Comparison of ENCODE assay signal across 22 cellular contexts in the genomic region with DNA sequence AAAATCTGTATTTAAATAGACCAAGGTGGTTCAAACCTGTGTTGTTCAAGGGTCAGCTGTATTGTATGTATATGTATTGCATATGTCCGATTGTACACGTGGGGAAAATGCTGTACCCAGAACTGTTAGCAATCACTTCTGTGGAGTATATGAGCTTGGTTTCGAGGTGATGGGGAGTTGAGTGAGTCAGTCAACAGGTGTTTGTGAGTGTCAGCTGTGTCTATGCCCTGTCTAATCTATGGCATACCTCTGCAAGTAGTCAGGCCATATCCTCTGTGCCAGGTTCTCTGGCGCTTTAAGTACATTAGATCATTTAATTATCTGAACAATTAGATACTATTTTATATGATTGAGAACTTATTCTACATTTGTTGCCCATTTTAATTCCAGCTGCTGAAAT. TPM values are rescaled to one million over a fixed set of nuclear protein-coding genes. Genes with fewer than 3 reads are reported as not detected.
DNase-seq lines count a peak whose midpoint lies in the region; ATAC-seq, FAIRE-seq and TF ChIP-seq lines count a peak whose summit lies in the region.
"Had no signal": no experiment of that assay in that cellular context is flagged by ENCODE, and none has a peak within 500 bp of the region (broad histone marks: within the 10 kb centered on the region; RNA-seq: fewer than 3 reads in every experiment).

No MANE protein-coding gene starts in this region.

- H3K79me2 ChIP-seq in GM12878 (ENCODE audit: control insufficient read depth, insufficient read depth, low read length) = peaks cover 19% of the 10 kb centered on the region

- H3K36me3 ChIP-seq in IMR-90 (ENCODE audit: control insufficient read depth, insufficient read depth, low read length) (peaks cover 10% of the 10 kb centered on the region), GM12878 (ENCODE audit: control insufficient read depth in 2 of 2, insufficient read depth in 2 of 2, low read length in 1 of 2) (peaks cover 0 to 25% of the 10 kb centered on the region in 2 experiments; a peak in 2 of 4 replicates), vagina (peaks cover 0 to 21% of the 10 kb centered on the region in 2 donors)

- in situ Hi-C loops in IMR-90 (cut with MboI; ENCODE audit: low sequenced_read_pairs) (no loop called here), GM12878 (cut with MboI) (no loop called here)

- H2AK5ac ChIP-seq in IMR-90 (ENCODE audit: low read depth, low read length) = no peak overlapping the region

- CTCF ChIA-PET in IMR-90 (lab: Yijun Ruan, JAX) = no interaction called here
- CTCF ChIA-PET in GM12878 (lab: Yijun Ruan, JAX) = no interaction called here

- no peak overlapping the region for H4K5ac ChIP-seq in IMR-90 (ENCODE audit: low read depth, low read length)

- dilution Hi-C loops in IMR-90 (cut with HindIII; ENCODE audit: low sequenced_read_pairs, unreplicated experiment) = no loop called here

- no peaks in the 10 kb centered on the region for H3K27me3 ChIP-seq in IMR-90 (ENCODE audit: control insufficient read depth, insufficient read depth, low read length)
- H3K27me3 ChIP-seq in GM12878 (replicated peaks in 1 of 2; ENCODE audit: control insufficient read depth in 2 of 2, insufficient read depth in 2 of 2, low read length in 1 of 2) = no peaks in the 10 kb centered on the region
- H3K27me3 ChIP-seq in vagina = no peaks in the 10 kb centered on the region

- H3K27ac ChIP-seq in IMR-90 (ENCODE audit: insufficient read depth, low read length) (no peak overlapping the region), GM12878 (ENCODE audit: control insufficient read depth, insufficient read depth) (no peak overlapping the region), vagina (no peak overlapping the region)

- FAIRE-seq in GM12878 (lab: Jason Lieb, UNC) = no peak
- FAIRE-seq: G401.6, H54 had no signal

- no peak for ATAC-seq in IMR-90 (ENCODE audit: low read depth)
- peak; percentile 49 for ATAC-seq in GM12878
- no peak for ATAC-seq in GM18867 (IDR thresholded peaks at IDR 0.05; ENCODE audit: unreplicated experiment)
- no peak for ATAC-seq in HG03045 (IDR thresholded peaks at IDR 0.05; ENCODE audit: unreplicated experiment)
- ATAC-seq in GM18511 (IDR thresholded peaks at IDR 0.05; ENCODE audit: unreplicated experiment) = no peak

- peaks cover 3 to 15% of the 10 kb centered on the region in 2 experiments; a peak in 3 of 4 replicates for H3K79me1 ChIP-seq in IMR-90 (ENCODE audit: low read depth in 1 of 2, low read length in 2 of 2)

- no peaks in the 10 kb centered on the region for H3K9me1 ChIP-seq in IMR-90 (ENCODE audit: insufficient read depth, low read length)

- H3K18ac ChIP-seq in IMR-90 (ENCODE audit: low read depth, low read length) = no peak overlapping the region

- H3K9me3 ChIP-seq in IMR-90 (ENCODE audit: control insufficient read depth, insufficient read depth, low read length) (no peaks in the 10 kb centered on the region), GM12878 (replicated peaks; ENCODE audit: control insufficient read depth, insufficient read depth, low read length) (no peaks in the 10 kb centered on the region), vagina (no peaks in the 10 kb centered on the region)

- BruUV-seq in IMR-90 (replicated peaks; lab: Mats Ljungman, UMichigan) (no TSS peak), GM12878 (replicated peaks; lab: Mats Ljungman, UMichigan) (no TSS peak)

- no peak overlapping the region for H2BK20ac ChIP-seq in IMR-90 (ENCODE audit: low read depth, low read length)

- SMC1A ChIA-PET in GM12878 (lab: Charles Lee; ENCODE audit: uncharacterized antibody, unreplicated experiment) = interaction anchor here (1.2 kb wide), 1 partner anchor 15 kb away, joined by 3 read pairs; no protein-coding TSS in a partner anchor

- TF ChIP-seq POLR2A in IMR-90 (IDR thresholded peaks at IDR 0.05; ENCODE audit: low read depth, low read length) (no peak), GM12878 (IDR thresholded peaks at IDR 0.05; ENCODE audit: low read depth, low read length) (no peak), vagina (IDR thresholded peaks at IDR 0.05) (no peak)

- H3K56ac ChIP-seq in IMR-90 (ENCODE audit: extremely low read depth, insufficient read depth, low read length) = no peak overlapping the region

- H3K4me2 ChIP-seq in IMR-90 (ENCODE audit: low read depth, low read length) (no peak overlapping the region), GM12878 (ENCODE audit: control insufficient read depth, insufficient read depth) (no peak overlapping the region)

- H4K8ac ChIP-seq in IMR-90 (ENCODE audit: low read depth in 2 of 2, low read length in 2 of 2) = no peak overlapping the region

- TF ChIP-seq CTCF in IMR-90 (conservative IDR thresholded peaks at IDR 0.05; ENCODE audit: low read depth, low read length) = no peak
- TF ChIP-seq CTCF in GM12878 (IDR thresholded peaks at IDR 0.05 in 2 of 3, conservative IDR thresholded peaks at IDR 0.05 in 1 of 3; ENCODE audit: control insufficient read depth in 2 of 3, extremely low read depth in 1 of 3, insufficient read depth in 1 of 3, low read depth in 3 of 3, low read length in 3 of 3) = no peak
- TF ChIP-seq CTCF in vagina (IDR thresholded peaks at IDR 0.05) = no peak

- H3K4ac ChIP-seq in IMR-90 (ENCODE audit: low read depth, low read length) = no peak overlapping the region

- intact Hi-C loops in IMR-90 (cut with micrococcal nuclease) (no loop called here), GM12878 (cut with micrococcal nuclease; ENCODE audit: unreplicated experiment) (no loop called here), vagina (cut with DNase I) (no loop called here)

- H3K4me1 ChIP-seq in IMR-90 (ENCODE audit: control insufficient read depth, insufficient read depth, low read length) (no peaks in the 10 kb centered on the region), GM12878 (ENCODE audit: control insufficient read depth, insufficient read depth, low read length) (no peaks in the 10 kb centered on the region), vagina (no peaks in the 10 kb centered on the region)

- H2BK120ac ChIP-seq in IMR-90 (ENCODE audit: low read depth, low read length) = no peak overlapping the region

- no peak overlapping the region for H4K91ac ChIP-seq in IMR-90 (ENCODE audit: insufficient read depth, low read depth, low read length)

- H4K20me1 ChIP-seq in IMR-90 (ENCODE audit: insufficient read depth, low read length) = no peaks in the 10 kb centered on the region; the same call in 1 of the 2 replicates
- H4K20me1 ChIP-seq in GM12878 (ENCODE audit: control insufficient read depth, insufficient read depth) = no peaks in the 10 kb centered on the region

- TF ChIP-seq EP300 in GM12878 (IDR thresholded peaks at IDR 0.05; ENCODE audit: borderline replicate concordance in 1 of 2, control insufficient read depth in 1 of 2, low read depth in 2 of 2, low read length in 2 of 2) = no peak

- DNase-seq in IMR-90 = peak; percentile 13
- DNase-seq in RKO (ENCODE audit: low spot score) = peak; percentile 23
- DNase-seq in GM12878 (ENCODE audit: low read depth, low spot score) = no peak
- DNase-seq in myocyte (ENCODE audit: low read depth) = peak; percentile 19
- no peak for DNase-seq in vagina (ENCODE audit: extremely low spot score in 2 of 2)
- DNase-seq: C1 segment of cervical spinal cord; CD4-positive, alpha-beta memory T cell; COR-L47; DMS53; NCI-H1092 treated with DMSO at 0.1 percent for 48 hours; NCI-H1436; NCI-H187; NCI-H2081 treated with DMSO at 0.1 percent for 48 hours; NCI-H2171; NCI-H226; NCI-H510A; NCI-H69 had no signal

- POLR2A ChIA-PET in IMR-90 (lab: Charles Lee; ENCODE audit: unreplicated experiment) = no interaction called here
- POLR2A ChIA-PET in GM12878 (lab: Charles Lee) = no interaction called here

- no peak overlapping the region for H3K14ac ChIP-seq in IMR-90 (replicated peaks; ENCODE audit: low read depth, low read length)

- H2AFZ ChIP-seq in IMR-90 (replicated peaks; ENCODE audit: low read length, poor library complexity) = no peak overlapping the region
- no peak overlapping the region for H2AFZ ChIP-seq in GM12878 (ENCODE audit: control insufficient read depth, low read depth, low read length)

- H3K4me3 ChIP-seq in IMR-90 (ENCODE audit: insufficient read depth, low read depth, low read length) (no peak overlapping the region), GM12878 (no peak overlapping the region), vagina (no peak overlapping the region)

- H3K23ac ChIP-seq in IMR-90 (ENCODE audit: low read depth, low read length) = no peak overlapping the region

- WGBS in IMR-90 (ENCODE audit: extremely low coverage in 2 of 2, insufficient read length in 1 of 2), 2 experiments = 100% methylated on average over 1 of the region's 4 CpGs; no CpG with 5 or more reads in 1 of the 2 experiments
- 100% methylated on average over 4 of the region's 4 CpGs for WGBS in GM12878 (ENCODE audit: insufficient coverage, insufficient replicate concordance, low lambda C conversion rate, missing lambda C conversion rate)

- no peak overlapping the region for H2AK9ac ChIP-seq in IMR-90 (replicated peaks; ENCODE audit: low read depth, low read length, poor library complexity)

- RAD21 ChIA-PET in GM12878 (lab: Charles Lee; ENCODE audit: unreplicated experiment) = no interaction called here

- TF ChIP-seq RAD21 in IMR-90 (IDR thresholded peaks at IDR 0.05; ENCODE audit: low read length) (no peak), GM12878 (IDR thresholded peaks at IDR 0.05; ENCODE audit: insufficient read depth, low read depth, low read length) (no peak)

- no peak overlapping the region for H2BK15ac ChIP-seq in IMR-90 (ENCODE audit: low read depth, low read length)

- H3K9ac ChIP-seq in IMR-90 (ENCODE audit: low read depth, low read length) (no peak overlapping the region), GM12878 (ENCODE audit: control insufficient read depth, insufficient read depth, low read length) (no peak overlapping the region)

- no peak overlapping the region for H2BK5ac ChIP-seq in IMR-90 (ENCODE audit: low read depth, low read length, poor library complexity, severe bottlenecking)

RNA-seq across cellular contexts. Expression of a gene that starts 7.4 kb away (rescaled TPM):
- total RNA-seq in IMR-90 (2012; rRNA removed) = 4.7 and 6.9 TPM in 2 replicates
- polyA plus RNA-seq in IMR-90 (2012; rRNA removed) = 9.0 and 11.3 TPM in 2 replicates
- 2.1 and 2.3 TPM in 2 replicates for polyA plus RNA-seq in IMR-90 (2012; cell fraction: cytosol; rRNA removed)
- polyA plus RNA-seq in IMR-90 (2012; cell fraction: nucleus; rRNA removed; ENCODE audit: low replicate concordance) = 5.0 and 28.0 TPM in 2 replicates
- total RNA-seq in GM12878 (2013; cell fraction: nucleolus; rRNA removed) = 18.8 and 19.6 TPM in 2 replicates
- total RNA-seq in GM12878 (2014; rRNA removed) = 8.2 and 8.8 TPM in 2 replicates
- 17.4 and 19.7 TPM in 2 replicates for total RNA-seq in GM12878 (2014; rRNA removed; fragmentation: Illumina TruSeq; extraction: Trizol)
- 11.7 and 12.8 TPM in 2 replicates for total RNA-seq in GM12878 (2021)
- polyA plus RNA-seq in GM12878 (2011; ENCODE audit: low read depth) = 17.7 TPM
- 22.3 and 26.5 TPM in 2 replicates for polyA plus RNA-seq in GM12878 (2011; rRNA removed)
- polyA plus RNA-seq in GM12878 (2011; cell fraction: cytosol; rRNA removed) = 9.0 and 9.6 TPM in 2 replicates
- 21.9 and 23.6 TPM in 2 replicates for polyA plus RNA-seq in GM12878 (2011; cell fraction: nucleus; rRNA removed)
- 20.0 and 20.4 TPM in 2 replicates for polyA plus RNA-seq in GM12878 (2012)
- polyA plus RNA-seq in GM12878 (2014; fragmentation: Illumina TruSeq; extraction: Trizol) = 34.1 and 44.8 TPM in 2 replicates
- 10 to 100 TPM; 10.5 to 14.0 TPM for polyA plus RNA-seq in GM12878 (2014; fragmentation: Nextera tagmentation; extraction: Ambion mirVana)
- polyA plus RNA-seq in GM12878 (2014; rRNA removed) = 19.5 and 20.8 TPM in 2 replicates
- 10 to 100 TPM; 15.5 to 15.7 TPM for polyA plus RNA-seq in GM12878 (2016; fragmentation: Nextera tagmentation; extraction: Ambion mirVana)
- polyA minus RNA-seq in GM12878 (2011; rRNA and poly(A)+ RNA removed) = 7.5 and 9.7 TPM in 2 replicates
- 3.3 and 7.2 TPM in 2 replicates for polyA minus RNA-seq in GM12878 (2011; cell fraction: cytosol; rRNA and poly(A)+ RNA removed)
- polyA minus RNA-seq in GM12878 (2011; cell fraction: nucleus; rRNA and poly(A)+ RNA removed) = 4.1 and 10.8 TPM in 2 replicates
- 4.1 and 4.5 TPM in 2 replicates for total RNA-seq in myocyte
- 8.2 TPM for polyA plus RNA-seq in myocyte (2012)
- 12.5 TPM for total RNA-seq in vagina

RNA-seq across cellular contexts. Expression of a gene that starts 56.9 kb away (rescaled TPM):
- 28.3 and 117 TPM in 2 replicates for total RNA-seq in IMR-90 (2012; rRNA removed)
- 34.0 and 46.5 TPM in 2 replicates for polyA plus RNA-seq in IMR-90 (2012; rRNA removed)
- polyA plus RNA-seq in IMR-90 (2012; cell fraction: cytosol; rRNA removed) = 7.5 and 13.6 TPM in 2 replicates
- polyA plus RNA-seq in IMR-90 (2012; cell fraction: nucleus; rRNA removed; ENCODE audit: low replicate concordance) = 3.2 and 16.1 TPM in 2 replicates
- total RNA-seq in GM12878 (2013; cell fraction: nucleolus; rRNA removed) = 56.0 and 56.5 TPM in 2 replicates
- 48.0 and 60.5 TPM in 2 replicates for total RNA-seq in GM12878 (2014; rRNA removed)
- total RNA-seq in GM12878 (2014; rRNA removed; fragmentation: Illumina TruSeq; extraction: Trizol) = 58.6 TPM in 2 replicates
- 41.7 and 43.8 TPM in 2 replicates for total RNA-seq in GM12878 (2021)
- polyA plus RNA-seq in GM12878 (2011; ENCODE audit: low read depth) = 22.0 TPM
- 105 and 171 TPM in 2 replicates for polyA plus RNA-seq in GM12878 (2011; rRNA removed)
- 26.1 and 29.2 TPM in 2 replicates for polyA plus RNA-seq in GM12878 (2011; cell fraction: cytosol; rRNA removed)
- polyA plus RNA-seq in GM12878 (2011; cell fraction: nucleus; rRNA removed) = 32.0 and 35.7 TPM in 2 replicates
- polyA plus RNA-seq in GM12878 (2012) = 35.8 and 37.3 TPM in 2 replicates
- 58.0 and 75.1 TPM in 2 replicates for polyA plus RNA-seq in GM12878 (2014; fragmentation: Illumina TruSeq; extraction: Trizol)
- 10 to 100 TPM; 25.6 to 36.6 TPM for polyA plus RNA-seq in GM12878 (2014; fragmentation: Nextera tagmentation; extraction: Ambion mirVana)
- polyA plus RNA-seq in GM12878 (2014; rRNA removed) = 51.2 and 55.8 TPM in 2 replicates
- polyA plus RNA-seq in GM12878 (2016; fragmentation: Nextera tagmentation; extraction: Ambion mirVana) = 10 to 100 TPM; 44.4 to 53.4 TPM
- 34.6 and 61.8 TPM in 2 replicates for polyA minus RNA-seq in GM12878 (2011; rRNA and poly(A)+ RNA removed)
- 22.2 and 23.8 TPM in 2 replicates for polyA minus RNA-seq in GM12878 (2011; cell fraction: cytosol; rRNA and poly(A)+ RNA removed)
- polyA minus RNA-seq in GM12878 (2011; cell fraction: nucleus; rRNA and poly(A)+ RNA removed) = 11.6 and 21.0 TPM in 2 replicates
- 61.2 and 77.3 TPM in 2 replicates for total RNA-seq in myocyte
- 19.8 TPM for polyA plus RNA-seq in myocyte (2012)
- total RNA-seq in vagina = 18.9 TPM

RNA-seq across cellular contexts. Expression of a gene that starts 59.6 kb away (rescaled TPM):
- total RNA-seq in IMR-90 (2012; rRNA removed) = 4.7 and 5.4 TPM in 2 replicates
- polyA plus RNA-seq in IMR-90 (2012; rRNA removed) = 2.7 and 3.5 TPM in 2 replicates
- 0.97 and 1.3 TPM in 2 replicates for polyA plus RNA-seq in IMR-90 (2012; cell fraction: cytosol; rRNA removed)
- polyA plus RNA-seq in IMR-90 (2012; cell fraction: nucleus; rRNA removed; ENCODE audit: low replicate concordance) = 1.2 and 5.4 TPM in 2 replicates
- total RNA-seq in GM12878 (2013; cell fraction: nucleolus; rRNA removed) = 17.6 and 21.4 TPM in 2 replicates
- total RNA-seq in GM12878 (2014; rRNA removed) = 2.7 and 2.9 TPM in 2 replicates
- total RNA-seq in GM12878 (2014; rRNA removed; fragmentation: Illumina TruSeq; extraction: Trizol) = 3.5 and 5.9 TPM in 2 replicates
- total RNA-seq in GM12878 (2021) = 4.2 and 6.0 TPM in 2 replicates
- 2.5 TPM for polyA plus RNA-seq in GM12878 (2011; ENCODE audit: low read depth)
- 5.4 and 6.0 TPM in 2 replicates for polyA plus RNA-seq in GM12878 (2011; rRNA removed)
- 2.9 and 3.3 TPM in 2 replicates for polyA plus RNA-seq in GM12878 (2011; cell fraction: cytosol; rRNA removed)
- polyA plus RNA-seq in GM12878 (2011; cell fraction: nucleus; rRNA removed) = 5.5 and 6.8 TPM in 2 replicates
- polyA plus RNA-seq in GM12878 (2012) = 2.2 and 3.8 TPM in 2 replicates
- 3.9 and 5.2 TPM in 2 replicates for polyA plus RNA-seq in GM12878 (2014; fragmentation: Illumina TruSeq; extraction: Trizol)
- 1 to 10 TPM; 1.2 to 2.5 TPM for polyA plus RNA-seq in GM12878 (2014; fragmentation: Nextera tagmentation; extraction: Ambion mirVana)
- polyA plus RNA-seq in GM12878 (2014; rRNA removed) = 2.6 and 4.2 TPM in 2 replicates
- polyA plus RNA-seq in GM12878 (2016; fragmentation: Nextera tagmentation; extraction: Ambion mirVana) = 1 to 10 TPM; 2.3 to 2.8 TPM
- polyA minus RNA-seq in GM12878 (2011; rRNA and poly(A)+ RNA removed) = 9.2 and 10.4 TPM in 2 replicates
- polyA minus RNA-seq in GM12878 (2011; cell fraction: cytosol; rRNA and poly(A)+ RNA removed) = 1.2 and 1.7 TPM in 2 replicates
- polyA minus RNA-seq in GM12878 (2011; cell fraction: nucleus; rRNA and poly(A)+ RNA removed) = 3.4 and 8.4 TPM in 2 replicates
- 4.1 and 4.7 TPM in 2 replicates for total RNA-seq in myocyte
- 6.2 TPM for polyA plus RNA-seq in myocyte (2012)
- 24.6 TPM for total RNA-seq in vagina

Comparison
In these comparisons a context has a peak if more than half of its experiments do, and no peak if none do; other contexts are left out.
1. DNase-seq: peak in IMR-90 (single experiment), RKO (single experiment) and myocyte (single experiment); none in GM12878 (single experiment) and vagina (0 of 2).